ENCODE assay signal across 23 cellular contexts in the genomic region with DNA sequence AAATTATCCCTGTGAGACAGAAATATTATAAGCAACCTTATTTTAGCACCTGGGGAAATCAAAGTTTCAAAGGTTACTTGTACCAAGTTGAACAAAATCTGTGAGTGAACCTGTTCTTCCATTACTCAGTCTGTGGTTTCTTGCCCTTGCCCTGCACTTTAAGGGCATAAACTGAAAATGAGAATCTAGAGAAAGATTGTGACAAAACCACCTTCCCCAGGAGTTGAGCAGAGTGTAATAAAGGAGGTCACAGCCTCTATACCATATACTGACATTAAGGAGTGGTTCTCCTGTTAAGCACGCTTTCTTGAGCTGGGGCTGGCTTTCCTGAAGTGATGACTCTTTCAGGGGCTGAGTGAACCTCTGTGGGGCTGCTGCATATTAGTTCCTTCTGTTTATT.
DNase-seq lines count a peak whose midpoint lies in the region; ATAC-seq, FAIRE-seq and TF ChIP-seq lines count a peak whose summit lies in the region.
"Had no signal": no experiment of that assay in that cellular context is flagged by ENCODE, and none has a peak within 500 bp of the region (broad histone marks: within the 10 kb centered on the region; RNA-seq: fewer than 3 reads in every experiment).

No MANE protein-coding gene starts in this region.

- POLR2A ChIA-PET in activated CD8-positive, alpha-beta T cell treated with anti-CD3 and anti-CD28 coated beads for 36 hours (lab: Charles Lee) = no interaction called here
- POLR2A ChIA-PET in activated CD8-positive, alpha-beta T cell treated with anti-CD3 and anti-CD28 coated beads, Interleukin-2, amount 10 ng/mL, durations not matched to agents 7 days and 5 days (lab: Charles Lee) = no interaction called here

- CTCF ChIA-PET in activated CD8-positive, alpha-beta T cell treated with anti-CD3 and anti-CD28 coated beads for 36 hours (lab: Charles Lee) = no interaction called here
- CTCF ChIA-PET in activated CD8-positive, alpha-beta T cell treated with anti-CD3 and anti-CD28 coated beads, Interleukin-2, amount 10 ng/mL, durations not matched to agents 7 days and 5 days (lab: Charles Lee) = no interaction called here

- peak; percentile 84 for ATAC-seq in activated CD8-positive, alpha-beta T cell treated with anti-CD3 and anti-CD28 coated beads for 36 hours
- no peak for ATAC-seq in activated CD8-positive, alpha-beta T cell treated with anti-CD3 and anti-CD28 coated beads, Interleukin-2, amount 10 ng/mL, durations not matched to agents 7 days and 5 days
- peak; percentile 61 for ATAC-seq in GM21447 (IDR thresholded peaks at IDR 0.05; ENCODE audit: unreplicated experiment)
- peak; percentile 82 for ATAC-seq in HG03432 (IDR thresholded peaks at IDR 0.05; ENCODE audit: unreplicated experiment)
- ATAC-seq in stimulated activated naive CD8-positive, alpha-beta T cell treated with anti-CD3 and anti-CD28 coated beads, Interleukin-15, Interleukin-2, amounts not matched to agents 100 U/mL and 50 U/mL, for 24 hours = peak; percentile 95
- ATAC-seq: left lung, psoas muscle, T-cell had no signal

- no peak for TF ChIP-seq POLR2A in GM12892 (IDR thresholded peaks at IDR 0.05; ENCODE audit: low read depth, low read length)

- H3K9me3 Mint-ChIP-seq in activated CD8-positive, alpha-beta T cell treated with anti-CD3 and anti-CD28 coated beads for 36 hours = no peaks in the 10 kb centered on the region
- no peaks in the 10 kb centered on the region for H3K9me3 Mint-ChIP-seq in activated CD8-positive, alpha-beta T cell treated with anti-CD3 and anti-CD28 coated beads, Interleukin-2, amount 10 ng/mL, durations not matched to agents 7 days and 5 days (ENCODE audit: insufficient read depth)
- H3K9me3 Mint-ChIP-seq: activated T-helper 1 cell treated with anti-CD3 and anti-CD28 coated beads, Interleukin-12 subunit alpha, Interleukin-12 subunit beta, Interleukin-2, Interleukin-4 antibody, amounts not matched to agents 30 ng/mL and 10 ng/mL and 1 ng/mL, durations not matched to agents 14 hours and 24 hours and 36 hours; neural crest cell; T-cell had no signal

- peaks cover 5% of the 10 kb centered on the region; the same call in 1 of the 2 replicates for H3K27me3 ChIP-seq in HAP-1 (ENCODE audit: low read depth)
- H3K27me3 ChIP-seq: esophagus muscularis mucosa, left lung, suprapubic skin had no signal

- no peak overlapping the region for H3K4me3 Mint-ChIP-seq in activated CD8-positive, alpha-beta T cell treated with anti-CD3 and anti-CD28 coated beads for 36 hours
- no peak overlapping the region for H3K4me3 Mint-ChIP-seq in activated CD8-positive, alpha-beta T cell treated with anti-CD3 and anti-CD28 coated beads, Interleukin-2, amount 10 ng/mL, durations not matched to agents 7 days and 5 days
- H3K4me3 Mint-ChIP-seq: activated T-helper 1 cell treated with anti-CD3 and anti-CD28 coated beads, Interleukin-12 subunit alpha, Interleukin-12 subunit beta, Interleukin-2, Interleukin-4 antibody, amounts not matched to agents 30 ng/mL and 10 ng/mL and 1 ng/mL, durations not matched to agents 14 hours and 24 hours and 36 hours; neural crest cell; T-cell had no signal

- no peak for TF ChIP-seq CTCF in activated CD8-positive, alpha-beta T cell treated with anti-CD3 and anti-CD28 coated beads for 36 hours (IDR thresholded peaks at IDR 0.05)

- in situ Hi-C loops in HAP-1 (cut with MboI; ENCODE audit: low sequenced_read_pairs) = no loop called here

- no peaks in the 10 kb centered on the region for H3K36me3 Mint-ChIP-seq in activated CD8-positive, alpha-beta T cell treated with anti-CD3 and anti-CD28 coated beads for 36 hours (ENCODE audit: low read depth)
- no peaks in the 10 kb centered on the region for H3K36me3 Mint-ChIP-seq in activated CD8-positive, alpha-beta T cell treated with anti-CD3 and anti-CD28 coated beads, Interleukin-2, amount 10 ng/mL, durations not matched to agents 7 days and 5 days (ENCODE audit: low read depth)
- H3K36me3 Mint-ChIP-seq: T-cell had no signal

- H3K4me1 Mint-ChIP-seq in activated CD8-positive, alpha-beta T cell treated with anti-CD3 and anti-CD28 coated beads for 36 hours (ENCODE audit: low read depth) = peaks cover 18% of the 10 kb centered on the region
- H3K4me1 Mint-ChIP-seq in activated CD8-positive, alpha-beta T cell treated with anti-CD3 and anti-CD28 coated beads, Interleukin-2, amount 10 ng/mL, durations not matched to agents 7 days and 5 days (ENCODE audit: low read depth) = no peaks in the 10 kb centered on the region
- H3K4me1 Mint-ChIP-seq: T-cell had no signal

- peaks cover 4% of the 10 kb centered on the region for H3K27me3 Mint-ChIP-seq in activated CD8-positive, alpha-beta T cell treated with anti-CD3 and anti-CD28 coated beads for 36 hours
- H3K27me3 Mint-ChIP-seq in activated CD8-positive, alpha-beta T cell treated with anti-CD3 and anti-CD28 coated beads, Interleukin-2, amount 10 ng/mL, durations not matched to agents 7 days and 5 days (ENCODE audit: low read depth) = peaks cover 2% of the 10 kb centered on the region

- no peaks in the 10 kb centered on the region for H3K36me3 ChIP-seq in HAP-1 (replicated peaks)
- H3K36me3 ChIP-seq: esophagus muscularis mucosa, left lung, suprapubic skin had no signal

- intact Hi-C loops in activated CD8-positive, alpha-beta T cell treated with anti-CD3 and anti-CD28 coated beads for 36 hours (cut with micrococcal nuclease) = no loop called here

- H3K27ac Mint-ChIP-seq in activated CD8-positive, alpha-beta T cell treated with anti-CD3 and anti-CD28 coated beads for 36 hours = no peak overlapping the region
- no peak overlapping the region for H3K27ac Mint-ChIP-seq in activated CD8-positive, alpha-beta T cell treated with anti-CD3 and anti-CD28 coated beads, Interleukin-2, amount 10 ng/mL, durations not matched to agents 7 days and 5 days
- H3K27ac Mint-ChIP-seq: activated T-helper 1 cell treated with anti-CD3 and anti-CD28 coated beads, Interleukin-12 subunit alpha, Interleukin-12 subunit beta, Interleukin-2, Interleukin-4 antibody, amounts not matched to agents 30 ng/mL and 10 ng/mL and 1 ng/mL, durations not matched to agents 14 hours and 24 hours and 36 hours; T-cell had no signal

- no peaks in the 10 kb centered on the region for H3K9me3 ChIP-seq in HAP-1
- H3K9me3 ChIP-seq: esophagus muscularis mucosa, left lung, psoas muscle, suprapubic skin had no signal

- H3K4me3 ChIP-seq in HAP-1 = no peak overlapping the region
- H3K4me3 ChIP-seq: esophagus muscularis mucosa, left lung, psoas muscle, skin epidermis, suprapubic skin had no signal

- no peaks in the 10 kb centered on the region for H3K4me1 ChIP-seq in HAP-1
- H3K4me1 ChIP-seq: esophagus muscularis mucosa, left lung, psoas muscle, suprapubic skin had no signal

- FAIRE-seq in GM12892 (lab: Jason Lieb, UNC) = no peak

- DNase-seq in activated CD8-positive, alpha-beta T cell treated with anti-CD3 and anti-CD28 coated beads for 36 hours = peak; percentile 15
- DNase-seq in activated CD8-positive, alpha-beta T cell treated with anti-CD3 and anti-CD28 coated beads, Interleukin-2, amount 10 ng/mL, durations not matched to agents 7 days and 5 days = no peak
- DNase-seq in stimulated activated naive CD8-positive, alpha-beta T cell treated with anti-CD3 and anti-CD28 coated beads, Interleukin-15, Interleukin-2, amounts not matched to agents 100 U/mL and 50 U/mL, for 24 hours = no peak
- DNase-seq in HAP-1 (ENCODE audit: low spot score in 2 of 2) (no peak), GM12892 (ENCODE audit: insufficient read length) (no peak), NCI-H526 (lab: John Stamatoyannopoulos, UW) (no peak)
- DNase-seq: activated CD4-positive, alpha-beta T cell treated with anti-CD3 and anti-CD28 coated beads, Interleukin-2, amount 50 U/mL, for 48 hours; GDM1; left lung; MV-4-11; NCI-H2029 treated with DMSO at 0.1 percent for 48 hours; NCI-H524; psoas muscle; Right ventricle myocardium superior; stimulated activated CD4-positive, alpha-beta T cell treated with anti-CD3 and anti-CD28 coated beads, Interleukin-4, amount 100 ng/mL, for 24 hours; T-cell had no signal
